Comparison of ENCODE assay signal across 8 cellular contexts in the genomic region with DNA sequence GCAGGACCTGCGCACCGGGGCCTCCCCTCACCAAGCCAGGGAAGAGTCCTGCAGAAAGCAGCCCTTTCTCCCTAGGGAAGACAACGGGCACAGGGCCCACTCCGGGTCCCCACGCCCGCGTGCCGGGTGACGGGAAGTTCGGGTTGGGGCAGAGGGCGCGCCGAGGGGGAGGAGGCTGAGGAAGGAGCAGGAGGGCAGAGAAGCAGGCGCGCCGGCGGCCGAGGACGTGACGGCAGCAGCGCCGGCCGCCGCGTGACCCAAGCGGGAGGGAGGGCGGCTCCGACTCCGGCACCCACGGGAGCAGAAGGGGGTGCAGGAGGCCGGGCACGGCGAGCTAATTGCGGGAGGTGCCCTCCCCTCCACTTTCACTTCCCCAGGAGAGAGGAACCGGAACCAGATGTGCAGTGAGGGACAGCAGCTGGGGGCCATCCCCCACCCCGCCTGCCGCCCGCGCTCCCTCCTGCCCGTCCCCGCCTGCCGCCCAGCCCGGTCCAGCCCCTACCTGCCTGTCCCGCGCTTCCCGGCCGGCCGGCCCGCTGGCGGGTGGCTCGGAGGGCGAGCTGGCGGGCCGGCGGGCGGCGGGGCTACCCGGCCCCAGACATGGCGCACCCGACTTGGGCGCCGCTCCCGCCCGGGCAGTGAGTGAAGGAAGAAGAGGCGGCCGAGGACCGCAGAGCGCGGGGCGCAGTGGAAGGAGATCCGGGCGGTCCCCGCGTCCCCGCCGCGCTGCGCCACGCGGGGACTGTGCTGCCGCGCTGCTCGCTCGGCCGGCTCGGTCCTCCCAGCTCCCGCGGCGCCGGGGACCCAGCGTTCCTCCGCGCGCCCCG. TPM values are rescaled to one million over a fixed set of nuclear protein-coding genes. Genes with fewer than 3 reads are reported as not detected.
DNase-seq lines count a peak whose midpoint lies in the region; ATAC-seq and TF ChIP-seq lines count a peak whose summit lies in the region.

No MANE protein-coding gene starts in this region.

- peaks cover 7% of the 10 kb centered on the region; the same call in 1 of the 2 replicates for H3K36me3 ChIP-seq in SJCRH30
- peaks cover 39 to 51% of the 10 kb centered on the region in 2 experiments for H3K36me3 ChIP-seq in trophoblast cell (ENCODE audit: control insufficient read depth in 1 of 2, insufficient read depth in 2 of 2, low read length in 2 of 2)
- H3K36me3 ChIP-seq in upper lobe of left lung: peaks cover 12 to 68% (median 48%) of the 10 kb centered on the region in 4 donors

- H3K4ac ChIP-seq in trophoblast cell (ENCODE audit: low read depth, low read length): peak overlapping the region; percentile 25

- peak overlapping the region; percentile 72 for H3K9ac ChIP-seq in trophoblast cell (ENCODE audit: low read length)

- H4K12ac ChIP-seq in trophoblast cell (ENCODE audit: low read depth, low read length): peak overlapping the region; percentile 9

- WGBS in trophoblast cell (ENCODE audit: extremely low coverage, insufficient coverage, insufficient read length): no CpG with 5 or more reads among the region's 95 CpGs
- WGBS in upper lobe of left lung, 2 donors: 0 to 1% methylated on average over 16 to 56 of the region's 95 CpGs

- DNase-seq in Calu3 (peak; percentile 68), SJCRH30 (peak; percentile 54 to 56), Right ventricle myocardium inferior (ENCODE audit: missing footprints) (peak; percentile 97), trophoblast cell (peak; percentile 53 to 70), upper lobe of left lung (peak; percentile 94 to 97)

- peak overlapping the region; percentile 68 for H2BK5ac ChIP-seq in trophoblast cell (ENCODE audit: low read depth, low read length, poor library complexity)

- H3K79me2 ChIP-seq in trophoblast cell (ENCODE audit: control insufficient read depth, insufficient read depth, low read length, poor library complexity): peaks cover 10% of the 10 kb centered on the region

- H3K18ac ChIP-seq in trophoblast cell (ENCODE audit: low read length): peak overlapping the region; percentile 97

- peak overlapping the region; percentile 96 for H3K4me3 ChIP-seq in SJCRH30
- peak overlapping the region; percentile 90 for H3K4me3 ChIP-seq in trophoblast cell (ENCODE audit: low read depth, low read length)
- H3K4me3 ChIP-seq in upper lobe of left lung: peak overlapping the region; percentile 60 to 99 (median 98)

- peaks cover 9% of the 10 kb centered on the region for H3K79me1 ChIP-seq in trophoblast cell (ENCODE audit: low read length)

- peak overlapping the region; percentile 74 for H2BK120ac ChIP-seq in trophoblast cell (ENCODE audit: insufficient read depth, low read length, poor library complexity)

- H3K27ac ChIP-seq in SJCRH30 (peak overlapping the region; percentile 61), trophoblast cell (ENCODE audit: low read depth, low read length) (peak overlapping the region; percentile 57), upper lobe of left lung (peak overlapping the region; percentile 98 to 100 (median 98))

- H3K4me1 ChIP-seq in SJCRH30 (peaks cover 6% of the 10 kb centered on the region; the same call in 1 of the 2 replicates), trophoblast cell (ENCODE audit: control insufficient read depth in 1 of 2, insufficient read depth in 2 of 2, low read length in 2 of 2) (peaks cover 4 to 9% of the 10 kb centered on the region in 2 experiments), upper lobe of left lung (peaks cover 22 to 31% (median 28%) of the 10 kb centered on the region in 4 donors)

- CTCF ChIA-PET in Calu3 (lab: Charles Lee): interaction anchor here (0.7 to 1.9 kb wide), 14 partner anchors 12 to 160 kb away, joined by 3 to 9 read pairs (median 3); partner anchors contain the start of genes CREB3L4, CRTC2, RAB13 and SLC39A1

- peak in 2 of 4 donors; percentile 13 to 75 for TF ChIP-seq EP300 in upper lobe of left lung (IDR thresholded peaks at IDR 0.05)

- H2AK5ac ChIP-seq in trophoblast cell (ENCODE audit: low read length): peak overlapping the region; percentile 8

- intact Hi-C loops in Calu3 (cut with micrococcal nuclease; ENCODE audit: unreplicated experiment) (loop anchor here (1.0 kb wide), 1 partner anchor 40 kb away; the partner anchor contains the start of gene RAB13), Right ventricle myocardium inferior (cut with DNase I) (loop anchor here (1.0 kb wide), 2 partner anchors 23 to 40 kb away; partner anchors contain the start of gene RAB13)

- peak overlapping the region; percentile 86 for H3K4me3 Mint-ChIP-seq in Calu3 (ENCODE audit: low read depth, unreplicated experiment)
- H3K4me3 Mint-ChIP-seq in activated naive CD4-positive, alpha-beta T cell treated with anti-CD3 and anti-CD28 coated beads, Interleukin-2, amount 50 U/mL, for 24 hours: peak overlapping the region; percentile 90

- H3K27me3 ChIP-seq in SJCRH30 (no peaks in the 10 kb centered on the region), trophoblast cell (ENCODE audit: insufficient read depth, low read length) (no peaks in the 10 kb centered on the region), upper lobe of left lung (no peaks in the 10 kb centered on the region)

- no peaks in the 10 kb centered on the region for H3K27me3 Mint-ChIP-seq in Calu3 (ENCODE audit: unreplicated experiment)
- no peaks in the 10 kb centered on the region for H3K27me3 Mint-ChIP-seq in activated naive CD4-positive, alpha-beta T cell treated with anti-CD3 and anti-CD28 coated beads, Interleukin-2, amount 50 U/mL, for 24 hours

- H3K27ac Mint-ChIP-seq in Calu3 (ENCODE audit: unreplicated experiment): peak overlapping the region; percentile 59
- peak overlapping the region; percentile 95 for H3K27ac Mint-ChIP-seq in activated naive CD4-positive, alpha-beta T cell treated with anti-CD3 and anti-CD28 coated beads, Interleukin-2, amount 50 U/mL, for 24 hours

- H3K9me3 ChIP-seq in SJCRH30 (replicated peaks) (no peaks in the 10 kb centered on the region), trophoblast cell (ENCODE audit: insufficient read depth, low read depth, low read length) (peaks cover 1% of the 10 kb centered on the region), upper lobe of left lung (no peaks in the 10 kb centered on the region)

- peaks cover 47% of the 10 kb centered on the region for H3K36me3 Mint-ChIP-seq in Calu3 (ENCODE audit: insufficient read depth, unreplicated experiment)
- H3K36me3 Mint-ChIP-seq in activated naive CD4-positive, alpha-beta T cell treated with anti-CD3 and anti-CD28 coated beads, Interleukin-2, amount 50 U/mL, for 24 hours: peaks cover 13% of the 10 kb centered on the region

- TF ChIP-seq CTCF in Calu3 (IDR thresholded peaks at IDR 0.05; ENCODE audit: unreplicated experiment): no peak
- TF ChIP-seq CTCF in upper lobe of left lung (IDR thresholded peaks at IDR 0.05): no peak

- TF ChIP-seq POLR2A in upper lobe of left lung (IDR thresholded peaks at IDR 0.05): peak in 3 of 4 donors; percentile 19 to 68 (median 55)

- peak; percentile 53 for ATAC-seq in GM19467 (IDR thresholded peaks at IDR 0.05; ENCODE audit: unreplicated experiment)
- peak; percentile 41 for ATAC-seq in HG03575 (IDR thresholded peaks at IDR 0.05; ENCODE audit: extremely low read depth, insufficient number of reproducible peaks, low FRiP score, unreplicated experiment)
- peak; percentile 84 for ATAC-seq in Right ventricle myocardium inferior
- peak; percentile 90 to 93 for ATAC-seq in upper lobe of left lung (ENCODE audit: low FRiP score in 2 of 2)

- H2AFZ ChIP-seq in trophoblast cell (ENCODE audit: insufficient read depth, low read length, poor library complexity): peak overlapping the region; percentile 89

- H3K23ac ChIP-seq in trophoblast cell (ENCODE audit: low read length): no peak overlapping the region

- peak overlapping the region; percentile 31 for H3K14ac ChIP-seq in trophoblast cell (ENCODE audit: low read length)

- H4K8ac ChIP-seq in trophoblast cell (ENCODE audit: low read depth, low read length): peak overlapping the region; percentile 83

- H4K91ac ChIP-seq in trophoblast cell (ENCODE audit: low read depth, low read length): peak overlapping the region; percentile 89

- no TSS peak for BruUV-seq in Calu3 (replicated peaks; lab: Mats Ljungman, UMichigan)

- H2BK12ac ChIP-seq in trophoblast cell (ENCODE audit: low read length): no peak overlapping the region

- H3K9me3 Mint-ChIP-seq in Calu3 (ENCODE audit: low read depth, unreplicated experiment): no peaks in the 10 kb centered on the region
- H3K9me3 Mint-ChIP-seq in activated naive CD4-positive, alpha-beta T cell treated with anti-CD3 and anti-CD28 coated beads, Interleukin-2, amount 50 U/mL, for 24 hours: no peaks in the 10 kb centered on the region

- peaks cover 17% of the 10 kb centered on the region for H3K4me1 Mint-ChIP-seq in Calu3 (ENCODE audit: low read depth, unreplicated experiment)
- H3K4me1 Mint-ChIP-seq in activated naive CD4-positive, alpha-beta T cell treated with anti-CD3 and anti-CD28 coated beads, Interleukin-2, amount 50 U/mL, for 24 hours: peaks cover 41% of the 10 kb centered on the region

- peak overlapping the region; percentile 91 for H3K4me2 ChIP-seq in trophoblast cell (ENCODE audit: low read length)

RNA-seq across cellular contexts. Expression of gene DENND4B, which starts 0.5 kb away (rescaled TPM):
- total RNA-seq in Calu3 (2022) (89.0 and 90.0 TPM in 2 replicates), Right ventricle myocardium inferior (51.6 TPM), upper lobe of left lung (100 to 1,000 TPM in 4 of 6 donors, 10 to 100 TPM in 2; 43.3 to 151 (median 103) TPM)
- total RNA-seq in SJCRH30 (2014; rRNA removed; shearing (Covaris generic)): 18.9 and 26.3 TPM in 2 replicates
- 20.7 and 22.0 TPM in 2 replicates for polyA plus RNA-seq in trophoblast cell (2013)

RNA-seq across cellular contexts. Expression of gene CRTC2, which starts 12.4 kb away (rescaled TPM):
- total RNA-seq in Calu3 (2022) (39.5 and 52.1 TPM in 2 replicates), Right ventricle myocardium inferior (19.3 TPM), upper lobe of left lung (10 to 100 TPM; 19.4 to 93.2 (median 37.6) TPM)
- total RNA-seq in SJCRH30 (2014; rRNA removed; shearing (Covaris generic)): 10.1 and 13.4 TPM in 2 replicates
- polyA plus RNA-seq in trophoblast cell (2013): 37.4 and 41.0 TPM in 2 replicates

RNA-seq across cellular contexts. Expression of gene SLC39A1, which starts 17.3 kb away (rescaled TPM):
- total RNA-seq in Calu3 (2022): 138 and 152 TPM in 2 replicates
- total RNA-seq in SJCRH30 (2014; rRNA removed; shearing (Covaris generic)): 74.4 and 77.2 TPM in 2 replicates
- total RNA-seq in Right ventricle myocardium inferior: 48.9 TPM
- polyA plus RNA-seq in trophoblast cell (2013): 118 and 119 TPM in 2 replicates
- 100 to 1,000 TPM in 3 of 6 donors, 10 to 100 TPM in 3; 41.9 to 145 (median 102) TPM for total RNA-seq in upper lobe of left lung

RNA-seq across cellular contexts. Expression of gene CREB3L4, which starts 21.7 kb away (rescaled TPM):
- 23.2 and 26.5 TPM in 2 replicates for total RNA-seq in Calu3 (2022)
- total RNA-seq in SJCRH30 (2014; rRNA removed; shearing (Covaris generic)): 7.5 and 9.3 TPM in 2 replicates
- 4.9 TPM for total RNA-seq in Right ventricle myocardium inferior
- polyA plus RNA-seq in trophoblast cell (2013): 7.7 and 8.0 TPM in 2 replicates
- 10 to 100 TPM in 3 of 6 donors, 1 to 10 TPM in 3; 4.7 to 17.4 (median 9.4) TPM for total RNA-seq in upper lobe of left lung

RNA-seq across cellular contexts. Expression of gene GATAD2B, which starts 23.2 kb away (rescaled TPM):
- total RNA-seq in Calu3 (2022) (58.3 and 62.5 TPM in 2 replicates), Right ventricle myocardium inferior (35.3 TPM), upper lobe of left lung (10 to 100 TPM; 16.0 to 50.3 (median 37.8) TPM)
- total RNA-seq in SJCRH30 (2014; rRNA removed; shearing (Covaris generic)): 10.1 and 10.8 TPM in 2 replicates
- 22.8 and 23.4 TPM in 2 replicates for polyA plus RNA-seq in trophoblast cell (2013)

Comparison
In these comparisons a context has a peak if more than half of its experiments do, and no peak if none do; other contexts are left out.
1. Peak in every context shown above with its lines: DNase-seq, ATAC-seq, H3K4me3 ChIP-seq and H3K27ac ChIP-seq.
2. ATAC-seq: peak in every context shown above with its lines; median percentile 92 in upper lobe of left lung; 84 in Right ventricle myocardium inferior; 53 in GM19467; 41 in HG03575.